In genomic region chr17:69048634-69049033, GRCh38 we compare ENCODE assay signal across 1 cellular context.
TF ChIP-seq lines count a peak whose summit lies in the region.

No MANE protein-coding gene starts in this region.

TF ChIP-seq in HepG2, 621 proteins besides CTCF, POLR2A, EP300 and RAD21:
- TF ChIP-seq BRCA1 (CRISPR knock-in tag; IDR thresholded peaks at IDR 0.05) (0 out of 2 replicates have a peak, but pooled peaks have one; percentile 21), FOXP1 (IDR thresholded peaks at IDR 0.05) (no peak), FOXP1 (CRISPR knock-in tag; IDR thresholded peaks at IDR 0.05) (no peak)
TF ChIP-seq in HepG2: peak in this region for 1.
